Comparison of ENCODE assay signal across 1 cellular context in genomic region chr15:93362203-93362602, GRCh38.
TF ChIP-seq lines count a peak whose summit lies in the region.

No MANE protein-coding gene starts in this region.

TF ChIP-seq in WTC11, 78 proteins besides CTCF, POLR2A, EP300 and RAD21 (continued from another document and continues in another):
- no peak for TF ChIP-seq ATF2 (CRISPR knock-in tag; IDR thresholded peaks at IDR 0.05; ENCODE audit: borderline replicate concordance, low read depth)
- TF ChIP-seq ARID4B (CRISPR knock-in tag; IDR thresholded peaks at IDR 0.05; ENCODE audit: borderline replicate concordance): 0 out of 2 replicates have a peak, but pooled peaks have one; percentile 26
- TF ChIP-seq JUN (CRISPR knock-in tag; IDR thresholded peaks at IDR 0.05): no peak
- no peak for TF ChIP-seq ATF1 (CRISPR knock-in tag; IDR thresholded peaks at IDR 0.05)
- TF ChIP-seq ZSCAN18 (CRISPR knock-in tag; IDR thresholded peaks at IDR 0.05): no peak
- no peak for TF ChIP-seq HMGA2 (CRISPR knock-in tag; IDR thresholded peaks at IDR 0.05)
- TF ChIP-seq ZNF671 (CRISPR knock-in tag; IDR thresholded peaks at IDR 0.05): no peak
- TF ChIP-seq ETV6 (CRISPR knock-in tag; IDR thresholded peaks at IDR 0.05): 0 out of 2 replicates have a peak, but pooled peaks have one; percentile 39
- no peak for TF ChIP-seq GABPB1 (CRISPR knock-in tag; IDR thresholded peaks at IDR 0.05)
- peak; percentile 59; the same call in 1 of the 2 replicates for TF ChIP-seq FOXP4 (CRISPR knock-in tag; IDR thresholded peaks at IDR 0.05)
- no peak for TF ChIP-seq AR (CRISPR knock-in tag; IDR thresholded peaks at IDR 0.05)
- no peak for TF ChIP-seq ZMAT4 (CRISPR knock-in tag; IDR thresholded peaks at IDR 0.05)
- peak; percentile 56; the same call in 1 of the 2 replicates for TF ChIP-seq TEAD1 (CRISPR knock-in tag; IDR thresholded peaks at IDR 0.05)
- TF ChIP-seq CREM (CRISPR knock-in tag; IDR thresholded peaks at IDR 0.05): no peak
- no peak for TF ChIP-seq FOXJ3 (CRISPR knock-in tag; IDR thresholded peaks at IDR 0.05; ENCODE audit: borderline replicate concordance)
- no peak for TF ChIP-seq USF2 (CRISPR knock-in tag; IDR thresholded peaks at IDR 0.05)
- TF ChIP-seq NR2C2 (CRISPR knock-in tag; IDR thresholded peaks at IDR 0.05): no peak
- TF ChIP-seq IRF1 (CRISPR knock-in tag; IDR thresholded peaks at IDR 0.05): no peak
- TF ChIP-seq ZNF425 (CRISPR knock-in tag; conservative IDR thresholded peaks at IDR 0.05): no peak
- TF ChIP-seq AFF4 (CRISPR knock-in tag; IDR thresholded peaks at IDR 0.05; ENCODE audit: borderline replicate concordance): no peak
- no peak for TF ChIP-seq EMX1 (CRISPR knock-in tag; IDR thresholded peaks at IDR 0.05)
- TF ChIP-seq RORB (CRISPR knock-in tag; IDR thresholded peaks at IDR 0.05): no peak
- TF ChIP-seq ZBTB43 (CRISPR knock-in tag; IDR thresholded peaks at IDR 0.05): no peak
- TF ChIP-seq SMAD3 (CRISPR knock-in tag; IDR thresholded peaks at IDR 0.05; ENCODE audit: borderline replicate concordance): no peak
- no peak for TF ChIP-seq STAT6 (CRISPR knock-in tag; conservative IDR thresholded peaks at IDR 0.05; ENCODE audit: low read depth)
- TF ChIP-seq ELF4 (CRISPR knock-in tag; IDR thresholded peaks at IDR 0.05; ENCODE audit: low read depth): no peak
